22 cellular contexts compared by ENCODE assay signal in the genomic region with DNA sequence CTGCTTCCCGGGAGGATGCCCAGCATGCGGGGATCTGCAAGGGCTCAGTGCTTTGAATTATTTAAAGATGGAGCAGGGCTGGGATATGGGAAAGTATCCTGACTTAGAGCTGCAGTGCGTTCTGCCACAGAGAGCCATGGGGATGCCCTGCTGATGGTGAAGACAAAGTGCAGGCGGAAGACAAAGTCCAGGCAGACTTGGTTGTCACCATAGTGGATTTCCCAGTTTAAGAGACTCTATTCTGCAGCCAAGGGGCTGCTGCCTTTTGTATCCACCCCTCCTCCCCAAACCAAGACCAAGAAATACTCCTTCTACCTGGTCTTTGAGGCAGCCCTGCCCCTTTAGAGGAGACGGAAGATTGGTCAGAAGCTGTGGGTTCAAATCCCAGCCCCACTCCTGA.
"Had no signal": no experiment of that assay in that cellular context is flagged by ENCODE, and none has a peak within 500 bp of the region (broad histone marks: within the 10 kb centered on the region; RNA-seq: fewer than 3 reads in every experiment).

No MANE protein-coding gene starts in this region.

- H3K36me3 ChIP-seq: SJSA1 had no signal

- H3K9me3 ChIP-seq: MG63, SJSA1 had no signal

- DNase-seq: IMR-90, Karpas-422, KG1, MG63, NCI-H1092 treated with DMSO at 0.1 percent for 48 hours, NCI-H1436, NCI-H187, NCI-H2029, NCI-H2081 treated with DMSO at 0.1 percent for 48 hours, NCI-H2171, NCI-H226, NCI-H446, NCI-H510A, NCI-H524 treated with DMSO at 0.1 percent for 48 hours, NCI-H69, NCI-H774, Right ventricle myocardium superior, RPMI8226, SIG-M5 had no signal

- H3K4me3 ChIP-seq: MG63, SJSA1, SK-N-MC had no signal

- ATAC-seq: HepG2 had no signal

- H3K27ac ChIP-seq: SJSA1, SK-N-MC had no signal

- H3K27me3 ChIP-seq: MG63, SJSA1 had no signal

- H3K4me1 ChIP-seq: SJSA1 had no signal
